8 cellular contexts compared by ENCODE assay signal in the genomic region with DNA sequence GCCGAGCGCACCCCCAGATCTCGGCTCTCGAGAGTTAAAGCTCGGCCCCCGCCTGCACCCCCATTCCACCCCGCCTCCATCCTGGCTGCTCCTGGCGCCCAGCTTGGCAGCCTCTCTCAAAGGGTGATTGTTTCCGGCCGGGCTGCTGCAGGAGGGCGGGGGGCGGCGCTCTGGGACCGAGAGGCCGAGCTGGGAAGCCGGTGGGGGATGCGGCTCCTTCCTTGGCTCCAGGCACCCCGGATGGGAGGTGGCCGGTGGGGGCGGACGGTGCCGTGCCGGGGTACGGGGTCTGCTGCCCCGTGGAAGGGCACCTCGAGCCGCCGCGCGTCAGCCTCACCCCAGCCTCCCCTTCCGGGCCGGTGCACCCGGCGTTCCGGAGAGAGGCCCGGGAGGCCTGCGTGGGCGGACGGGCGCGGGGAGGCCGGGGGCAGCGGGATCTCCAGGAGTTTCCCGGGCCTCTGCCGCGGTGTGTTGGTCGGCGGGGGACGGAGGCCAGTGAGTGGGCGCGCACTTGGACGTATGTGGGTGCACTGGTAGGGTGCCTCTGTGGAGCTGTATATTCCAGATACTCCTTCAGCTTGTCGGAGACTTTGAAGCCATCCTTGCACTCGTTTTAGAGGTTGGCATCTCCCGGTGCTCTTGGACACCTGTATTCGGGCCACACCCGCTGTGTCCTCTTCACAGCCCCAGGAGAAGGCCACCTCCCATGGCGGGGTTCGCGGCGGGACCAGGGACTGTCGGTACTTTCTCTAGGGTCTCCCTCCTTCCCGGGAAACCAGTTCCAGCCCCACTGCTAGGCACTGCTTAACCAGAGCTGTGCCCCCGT. TPM values are rescaled to one million over a fixed set of nuclear protein-coding genes. Genes with fewer than 3 reads are reported as not detected.
DNase-seq lines count a peak whose midpoint lies in the region; ATAC-seq and TF ChIP-seq lines count a peak whose summit lies in the region.

No MANE protein-coding gene starts in this region.

- H3K27me3 ChIP-seq in NT2/D1 (ENCODE audit: insufficient read depth, insufficient read length): peaks cover 67% of the 10 kb centered on the region
- peaks cover 0 to 3% (median 0%) of the 10 kb centered on the region in 45 donors for H3K27me3 ChIP-seq in dorsolateral prefrontal cortex

- ATAC-seq in natural killer cell treated with Interleukin-12 subunit alpha and Interleukin-12 subunit beta and Interleukin-15 and Interleukin-18, amount 100 ng/mL, for 72 hours: peak; percentile 65 to 66
- ATAC-seq in HG03432 (IDR thresholded peaks at IDR 0.05; ENCODE audit: unreplicated experiment): no peak

- TF ChIP-seq CTCF in dorsolateral prefrontal cortex (IDR thresholded peaks at IDR 0.05 in 54 of 56, conservative IDR thresholded peaks at IDR 0.05 in 2 of 56; ENCODE audit: low read depth in 1 of 56, partially characterized antibody in 56 of 56) (peak in 46 of 56 donors; percentile 11 to 59 (median 36)), lower leg skin (IDR thresholded peaks at IDR 0.05) (no peak)

- H3K27me3 Mint-ChIP-seq in natural killer cell treated with Interleukin-12 subunit alpha and Interleukin-12 subunit beta and Interleukin-15 and Interleukin-18, amount 100 ng/mL, for 72 hours: peaks cover 4 to 17% of the 10 kb centered on the region in 2 donors

- no peaks in the 10 kb centered on the region for H3K36me3 ChIP-seq in NT2/D1 (ENCODE audit: insufficient read depth, insufficient read length, low read length)

- H3K4me1 ChIP-seq in NT2/D1 (ENCODE audit: insufficient read depth, insufficient read length): peaks cover 19% of the 10 kb centered on the region

- no peaks in the 10 kb centered on the region for H3K9me3 Mint-ChIP-seq in natural killer cell treated with Interleukin-12 subunit alpha and Interleukin-12 subunit beta and Interleukin-15 and Interleukin-18, amount 100 ng/mL, for 72 hours

- peak; percentile 60 for DNase-seq in DMS79 (lab: John Stamatoyannopoulos, UW)
- no peak for DNase-seq in NT2/D1 (ENCODE audit: low read depth, low spot score)
- peak; percentile 46 to 95 (median 92) for DNase-seq in dorsolateral prefrontal cortex
- peak; percentile 76 for DNase-seq in natural killer cell treated with Interleukin-12 subunit alpha and Interleukin-12 subunit beta and Interleukin-15 and Interleukin-18, amount 100 ng/mL, for 72 hours (ENCODE audit: low spot score)
- no peak for DNase-seq in NCI-H82 (lab: John Stamatoyannopoulos, UW)
- no peak for DNase-seq in cortex of kidney (lab: John Stamatoyannopoulos, UW)
- no peak for DNase-seq in lower leg skin (ENCODE audit: low spot score in 2 of 2)

- WGBS in lower leg skin, 2 donors: 1 to 2% methylated on average over 16 to 38 of the region's 64 CpGs

- H3K27ac Mint-ChIP-seq in natural killer cell treated with Interleukin-12 subunit alpha and Interleukin-12 subunit beta and Interleukin-15 and Interleukin-18, amount 100 ng/mL, for 72 hours: no peak overlapping the region

- peak overlapping the region; percentile 67 for H3K9ac ChIP-seq in NT2/D1 (ENCODE audit: insufficient read length, low read depth)

- H3K36me3 Mint-ChIP-seq in natural killer cell treated with Interleukin-12 subunit alpha and Interleukin-12 subunit beta and Interleukin-15 and Interleukin-18, amount 100 ng/mL, for 72 hours: no peaks in the 10 kb centered on the region

- H3K4me1 Mint-ChIP-seq in natural killer cell treated with Interleukin-12 subunit alpha and Interleukin-12 subunit beta and Interleukin-15 and Interleukin-18, amount 100 ng/mL, for 72 hours (ENCODE audit: low read depth in 2 of 2): peaks cover 21 to 34% of the 10 kb centered on the region in 2 donors

- TF ChIP-seq POLR2A in lower leg skin (IDR thresholded peaks at IDR 0.05): no peak

- H3K9me3 ChIP-seq in NT2/D1 (ENCODE audit: insufficient read depth, low read length): no peaks in the 10 kb centered on the region

- H3K4me3 ChIP-seq in NT2/D1 (ENCODE audit: insufficient read length, low read depth): peak overlapping the region; percentile 45
- H3K4me3 ChIP-seq in dorsolateral prefrontal cortex: peak overlapping the region; percentile 59 to 88 (median 76)
- no peak overlapping the region for H3K4me3 ChIP-seq in lower leg skin (ENCODE audit: low read depth, poor library complexity, severe bottlenecking)

- intact Hi-C loops in dorsolateral prefrontal cortex (cut with DNase I): loop anchor here (1.0 to 5.0 kb wide), 3 partner anchors 14 to 155 kb away; no protein-coding TSS in a partner anchor
- intact Hi-C loops in lower leg skin (cut with DNase I; ENCODE audit: low total_unique reads): no loop called here

- H3K27ac ChIP-seq in dorsolateral prefrontal cortex: peak overlapping the region; percentile 79 to 100 (median 98)

- peak overlapping the region; percentile 68 for H3K4me3 Mint-ChIP-seq in natural killer cell treated with Interleukin-12 subunit alpha and Interleukin-12 subunit beta and Interleukin-15 and Interleukin-18, amount 100 ng/mL, for 72 hours

RNA-seq across cellular contexts. Expression of gene B3GAT1, which starts 0.7 kb away (rescaled TPM):
- total RNA-seq in dorsolateral prefrontal cortex (100 to 1,000 TPM; 204 to 380 (median 266) TPM), lower leg skin (under 1 TPM in 3 of 4 donors, not detected in 1; 0.13 to 0.58 (median 0.44) TPM)
- 10 to 100 TPM in 1 of 2 donors, 1 to 10 TPM in 1; 5.4 to 10.2 TPM for total RNA-seq in natural killer cell treated with Interleukin-12 subunit alpha and Interleukin-12 subunit beta and Interleukin-15 and Interleukin-18, amount 100 ng/mL, for 72 hours

Comparison
In these comparisons a context has a peak if more than half of its experiments do, and no peak if none do; other contexts are left out.
1. DNase-seq: peak in DMS79 (single experiment), dorsolateral prefrontal cortex (10 of 10) and natural killer cell treated with Interleukin-12 subunit alpha and Interleukin-12 subunit beta and Interleukin-15 and Interleukin-18, amount 100 ng/mL, for 72 hours (single experiment); none in NT2/D1 (single experiment), NCI-H82 (single experiment), cortex of kidney (single experiment) and lower leg skin (0 of 2).
2. CTCF ChIP-seq: peak in dorsolateral prefrontal cortex (46 of 56); none in lower leg skin (0 of 3).
3. RNA of gene B3GAT1, which starts 0.7 kb away (total RNA-seq): 204 to 380 TPM in dorsolateral prefrontal cortex; 5.4 to 10.2 TPM in natural killer cell treated with Interleukin-12 subunit alpha and Interleukin-12 subunit beta and Interleukin-15 and Interleukin-18, amount 100 ng/mL, for 72 hours and 0.13 to 0.58 TPM in lower leg skin; every median in the first group is over 10 times any median in the second.